In the genomic region with DNA sequence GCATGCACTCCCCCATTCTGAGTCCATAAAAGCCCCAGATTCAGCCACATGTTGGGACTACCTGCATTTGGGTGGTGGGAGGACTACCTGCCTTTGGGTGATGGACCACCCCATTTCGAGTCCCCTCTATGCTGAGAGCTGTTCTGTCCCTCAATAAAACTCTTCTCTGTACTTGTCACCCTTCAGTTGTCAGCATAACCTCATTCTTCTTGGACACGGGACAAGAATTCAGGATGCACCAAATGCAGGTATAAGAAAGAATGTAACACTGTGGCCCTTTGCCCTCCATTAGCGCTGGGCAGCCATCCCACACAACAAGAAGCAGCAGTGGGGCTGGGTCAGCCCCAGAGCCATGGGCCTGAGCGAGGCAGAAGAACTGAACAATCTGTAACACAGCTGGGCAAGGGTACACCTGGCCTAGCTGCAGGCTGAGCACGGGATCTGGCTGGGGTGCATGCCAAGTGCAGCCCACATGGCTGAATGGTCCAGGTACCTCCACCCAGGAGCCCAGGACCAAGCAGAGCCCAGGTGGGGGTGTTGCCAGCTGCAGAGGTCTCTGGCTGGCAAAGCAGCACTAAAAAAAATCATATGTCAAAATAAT, we compare ENCODE assay signal across 1 cellular context.
TF ChIP-seq lines count a peak whose summit lies in the region.

No MANE protein-coding gene starts in this region.

TF ChIP-seq in SK-N-SH, 30 proteins besides CTCF, POLR2A, EP300 and RAD21:
- no peak for TF ChIP-seq EZH2phosphoT487 (IDR thresholded peaks at IDR 0.05; ENCODE audit: borderline replicate concordance, low read depth)
- TF ChIP-seq CHD2 (IDR thresholded peaks at IDR 0.05; ENCODE audit: low read length, partially characterized antibody): no peak
- no peak for TF ChIP-seq TAF1 (IDR thresholded peaks at IDR 0.05; ENCODE audit: borderline replicate concordance, low read depth, low read length)
- TF ChIP-seq NRF1 (IDR thresholded peaks at IDR 0.05; ENCODE audit: low read depth, low read length): no peak
- TF ChIP-seq FOXJ3 (CRISPR knock-in tag; IDR thresholded peaks at IDR 0.05): no peak
- TF ChIP-seq USF2 (IDR thresholded peaks at IDR 0.05; ENCODE audit: borderline replicate concordance, low read depth, low read length): no peak
- TF ChIP-seq POLR2AphosphoS5 (IDR thresholded peaks at IDR 0.05; ENCODE audit: low read depth, low read length): no peak
- TF ChIP-seq MEF2A (IDR thresholded peaks at IDR 0.05; ENCODE audit: borderline replicate concordance, low read depth): no peak
- TF ChIP-seq TCF12 (IDR thresholded peaks at IDR 0.05): no peak
TF ChIP-seq in SK-N-SH: peak in this region for 0.
